Comparison of ENCODE assay signal across 14 cellular contexts in genomic region chr12:32612658-32613614, GRCh38.
DNase-seq lines count a peak whose midpoint lies in the region; ATAC-seq and TF ChIP-seq lines count a peak whose summit lies in the region.
"Had no signal": no experiment of that assay in that cellular context is flagged by ENCODE, and none has a peak within 500 bp of the region (broad histone marks: within the 10 kb centered on the region; RNA-seq: fewer than 3 reads in every experiment).

No MANE protein-coding gene starts in this region.

- H3K4me1 ChIP-seq in right lobe of liver = no peaks in the 10 kb centered on the region
- H3K4me1 ChIP-seq: HAP-1 had no signal

- H3K9me3 ChIP-seq in right lobe of liver = no peaks in the 10 kb centered on the region
- H3K9me3 ChIP-seq: HAP-1 had no signal

- no peak overlapping the region for H3K4me3 Mint-ChIP-seq in HFFc6
- H3K4me3 Mint-ChIP-seq: B cell; CD4-positive, CD25-positive, alpha-beta regulatory T cell had no signal

- 61% methylated on average over 3 of the region's 3 CpGs for WGBS in right lobe of liver (ENCODE audit: insufficient coverage, low coverage, low lambda C conversion rate, missing lambda C conversion rate)

- TF ChIP-seq CTCF in HFFc6 (IDR thresholded peaks at IDR 0.05) (no peak), brain microvascular endothelial cell (IDR thresholded peaks at IDR 0.05; ENCODE audit: low read depth, low read length, missing control alignments) (no peak), right lobe of liver (IDR thresholded peaks at IDR 0.05) (no peak)

- intact Hi-C loops in right lobe of liver (cut with DNase I) = no loop called here

- DNase-seq in HFFc6 = no peak
- DNase-seq in brain microvascular endothelial cell = peak; percentile 24
- no peak for DNase-seq in epithelial cell of prostate (ENCODE audit: low read depth, low spot score)
- DNase-seq in right lobe of liver = no peak
- DNase-seq in NCI-H226 = no peak
- DNase-seq in HT-29 (ENCODE audit: low spot score) = no peak
- DNase-seq: CD4-positive, CD25-positive, alpha-beta regulatory T cell; DMS79; NCI-H187; NCI-H446 treated with DMSO at 0.1 percent for 48 hours; OCI-M1 had no signal

- in situ Hi-C loops in brain microvascular endothelial cell (cut with HindIII; ENCODE audit: low pct_ligation_motif_present, low sequenced_read_pairs) = no loop called here

- TF ChIP-seq POLR2A in right lobe of liver (IDR thresholded peaks at IDR 0.05) = no peak

- H3K36me3 Mint-ChIP-seq in HFFc6 (ENCODE audit: low read depth) = no peaks in the 10 kb centered on the region
- H3K36me3 Mint-ChIP-seq: CD4-positive, CD25-positive, alpha-beta regulatory T cell had no signal

- peaks cover 21% of the 10 kb centered on the region for H3K4me1 Mint-ChIP-seq in HFFc6 (ENCODE audit: low read depth)
- H3K4me1 Mint-ChIP-seq: B cell; CD4-positive, CD25-positive, alpha-beta regulatory T cell had no signal

- H3K27ac ChIP-seq in brain microvascular endothelial cell (peak overlapping the region; percentile 20), epithelial cell of prostate (peak overlapping the region; percentile 48), right lobe of liver (no peak overlapping the region)

- ATAC-seq in right lobe of liver = peak; percentile 30 to 56 (median 50)
- ATAC-seq in GM19397 (IDR thresholded peaks at IDR 0.05; ENCODE audit: unreplicated experiment) = no peak

- H3K9me3 Mint-ChIP-seq in HFFc6 = no peaks in the 10 kb centered on the region
- H3K9me3 Mint-ChIP-seq: CD4-positive, CD25-positive, alpha-beta regulatory T cell had no signal

- H3K4me3 ChIP-seq in brain microvascular endothelial cell (ENCODE audit: low read depth, low read length) (no peak overlapping the region), right lobe of liver (no peak overlapping the region)
- H3K4me3 ChIP-seq: HAP-1 had no signal

- H3K27me3 ChIP-seq in brain microvascular endothelial cell (replicated peaks) (no peaks in the 10 kb centered on the region), right lobe of liver (no peaks in the 10 kb centered on the region)

- no peaks in the 10 kb centered on the region; the same call in none of the 2 replicates for H3K27me3 Mint-ChIP-seq in HFFc6 (ENCODE audit: insufficient read depth)
- H3K27me3 Mint-ChIP-seq: B cell had no signal

- H3K27ac Mint-ChIP-seq in HFFc6 = 0 out of 2 replicates have a peak overlapping the region, but pooled peaks have one; percentile 19
- H3K27ac Mint-ChIP-seq: B cell; CD4-positive, CD25-positive, alpha-beta regulatory T cell had no signal

- H3K36me3 ChIP-seq in brain microvascular endothelial cell (replicated peaks) = peaks cover 11% of the 10 kb centered on the region
- H3K36me3 ChIP-seq in right lobe of liver = peaks cover 0 to 71% (median 19%) of the 10 kb centered on the region in 4 donors
- H3K36me3 ChIP-seq: HAP-1 had no signal

Comparison
In these comparisons a context has a peak if more than half of its experiments do, and no peak if none do; other contexts are left out.
1. H3K27ac ChIP-seq: peak in brain microvascular endothelial cell (single experiment) and epithelial cell of prostate (single experiment); none in right lobe of liver (0 of 3).